2 cellular contexts compared by ENCODE assay signal in the genomic region with DNA sequence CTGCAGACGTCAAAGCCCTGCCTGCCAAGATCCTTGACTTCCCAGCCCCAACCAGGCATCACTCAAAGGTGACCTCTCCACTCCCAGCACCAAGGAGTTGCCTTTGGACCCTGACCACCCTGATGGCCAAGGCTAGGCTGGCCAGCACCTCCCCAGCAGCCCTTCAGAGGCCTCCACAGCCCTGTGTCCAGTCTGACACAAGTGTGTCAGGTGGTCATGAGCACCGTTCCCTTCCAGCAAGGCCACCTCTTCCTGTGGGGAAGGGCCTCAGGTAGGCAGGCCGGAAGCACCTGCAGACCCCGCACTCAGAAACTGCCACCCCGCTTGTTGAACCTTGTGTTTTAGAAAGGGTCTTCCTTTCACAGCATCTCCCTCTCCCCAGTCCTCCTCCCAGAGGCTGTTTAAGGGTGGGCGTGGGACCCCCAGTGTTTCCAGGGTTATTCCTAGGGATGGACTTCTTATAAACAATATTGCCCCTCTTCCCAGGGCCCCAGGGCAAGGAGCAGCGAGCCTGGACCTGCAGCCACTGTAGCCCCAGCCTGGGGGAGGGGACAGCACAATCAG.
TF ChIP-seq lines count a peak whose summit lies in the region.

No MANE protein-coding gene starts in this region.

TF ChIP-seq in IMR-90, 13 proteins besides CTCF, POLR2A, EP300 and RAD21:
- TF ChIP-seq MAZ (IDR thresholded peaks at IDR 0.05; ENCODE audit: borderline replicate concordance, low read depth, low read length) (no peak), MXI1 (IDR thresholded peaks at IDR 0.05; ENCODE audit: borderline replicate concordance, low read depth, low read length) (no peak), FOS (IDR thresholded peaks at IDR 0.05; ENCODE audit: low read depth, low read length) (no peak), CEBPB (IDR thresholded peaks at IDR 0.05; ENCODE audit: low read depth, low read length) (no peak), NFE2L2 (IDR thresholded peaks at IDR 0.05; ENCODE audit: low read depth, low read length) (no peak), BHLHE40 (IDR thresholded peaks at IDR 0.05; ENCODE audit: low read depth, low read length) (no peak), MAFK (IDR thresholded peaks at IDR 0.05; ENCODE audit: low read depth, low read length) (no peak), CHD1 (IDR thresholded peaks at IDR 0.05; ENCODE audit: low read depth, low read length) (no peak), RFX5 (IDR thresholded peaks at IDR 0.05; ENCODE audit: low read depth, low read length) (no peak), RCOR1 (IDR thresholded peaks at IDR 0.05; ENCODE audit: insufficient replicate concordance, low read length) (no peak), SMC3 (IDR thresholded peaks at IDR 0.05; ENCODE audit: low read depth, low read length) (no peak)
- TF ChIP-seq, protein P1, sequence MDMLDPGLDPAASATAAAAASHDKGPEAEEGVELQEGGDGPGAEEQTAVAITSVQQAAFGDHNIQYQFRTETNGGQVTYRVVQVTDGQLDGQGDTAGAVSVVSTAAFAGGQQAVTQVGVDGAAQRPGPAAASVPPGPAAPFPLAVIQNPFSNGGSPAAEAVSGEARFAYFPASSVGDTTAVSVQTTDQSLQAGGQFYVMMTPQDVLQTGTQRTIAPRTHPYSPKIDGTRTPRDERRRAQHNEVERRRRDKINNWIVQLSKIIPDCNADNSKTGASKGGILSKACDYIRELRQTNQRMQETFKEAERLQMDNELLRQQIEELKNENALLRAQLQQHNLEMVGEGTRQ (IDR thresholded peaks at IDR 0.05; ENCODE audit: low read depth, low read length) = no peak
- TF ChIP-seq, protein P2, sequence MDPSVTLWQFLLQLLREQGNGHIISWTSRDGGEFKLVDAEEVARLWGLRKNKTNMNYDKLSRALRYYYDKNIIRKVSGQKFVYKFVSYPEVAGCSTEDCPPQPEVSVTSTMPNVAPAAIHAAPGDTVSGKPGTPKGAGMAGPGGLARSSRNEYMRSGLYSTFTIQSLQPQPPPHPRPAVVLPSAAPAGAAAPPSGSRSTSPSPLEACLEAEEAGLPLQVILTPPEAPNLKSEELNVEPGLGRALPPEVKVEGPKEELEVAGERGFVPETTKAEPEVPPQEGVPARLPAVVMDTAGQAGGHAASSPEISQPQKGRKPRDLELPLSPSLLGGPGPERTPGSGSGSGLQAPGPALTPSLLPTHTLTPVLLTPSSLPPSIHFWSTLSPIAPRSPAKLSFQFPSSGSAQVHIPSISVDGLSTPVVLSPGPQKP (IDR thresholded peaks at IDR 0.05; ENCODE audit: borderline replicate concordance, low read depth, low read length) = no peak

TF ChIP-seq in HEK293T, 16 proteins besides CTCF, POLR2A, EP300 and RAD21:
- TF ChIP-seq NFRKB (IDR thresholded peaks at IDR 0.05) (no peak), FOXK2 (IDR thresholded peaks at IDR 0.05) (no peak), FOXM1 (IDR thresholded peaks at IDR 0.05; ENCODE audit: borderline replicate concordance) (no peak), ZNF384 (IDR thresholded peaks at IDR 0.05) (no peak), LEF1 (IDR thresholded peaks at IDR 0.05; ENCODE audit: borderline replicate concordance) (no peak), BHLHE40 (IDR thresholded peaks at IDR 0.05; ENCODE audit: borderline replicate concordance) (no peak), SP1 (IDR thresholded peaks at IDR 0.05) (no peak), HDGF (IDR thresholded peaks at IDR 0.05; ENCODE audit: borderline replicate concordance) (no peak), CTBP1 (IDR thresholded peaks at IDR 0.05; ENCODE audit: borderline replicate concordance) (no peak)
- TF ChIP-seq, protein P3, sequence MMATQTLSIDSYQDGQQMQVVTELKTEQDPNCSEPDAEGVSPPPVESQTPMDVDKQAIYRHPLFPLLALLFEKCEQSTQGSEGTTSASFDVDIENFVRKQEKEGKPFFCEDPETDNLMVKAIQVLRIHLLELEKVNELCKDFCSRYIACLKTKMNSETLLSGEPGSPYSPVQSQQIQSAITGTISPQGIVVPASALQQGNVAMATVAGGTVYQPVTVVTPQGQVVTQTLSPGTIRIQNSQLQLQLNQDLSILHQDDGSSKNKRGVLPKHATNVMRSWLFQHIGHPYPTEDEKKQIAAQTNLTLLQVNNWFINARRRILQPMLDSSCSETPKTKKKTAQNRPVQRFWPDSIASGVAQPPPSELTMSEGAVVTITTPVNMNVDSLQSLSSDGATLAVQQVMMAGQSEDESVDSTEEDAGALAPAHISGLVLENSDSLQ (IDR thresholded peaks at IDR 0.05) = no peak
